7 cellular contexts compared by ENCODE assay signal in genomic region chr5:79269733-79270166, GRCh38.
"Had no signal": no experiment of that assay in that cellular context is flagged by ENCODE, and none has a peak within 500 bp of the region (broad histone marks: within the 10 kb centered on the region; RNA-seq: fewer than 3 reads in every experiment).

No MANE protein-coding gene starts in this region.

- DNase-seq: activated CD4-positive, alpha-beta T cell treated with anti-CD3 and anti-CD28 coated beads, Interleukin-2, amount 50 U/mL, for 48 hours; activated CD4-positive, CD25-positive, alpha-beta regulatory T cell treated with anti-CD3 and anti-CD28 coated beads, Interleukin-2, amount 50 U/mL, for 72 hours; activated effector memory CD4-positive, alpha-beta T cell treated with anti-CD3 and anti-CD28 coated beads, Interleukin-2, amount 50 U/mL, for 16 hours; activated T-cell treated with anti-CD3 and anti-CD28 coated beads, Interleukin-2, amount 50 U/mL, for 24 hours; adrenal gland; heart right ventricle; T-helper 9 cell had no signal
